Comparison of ENCODE assay signal across 1 cellular context in genomic region chr1:14929547-14930223, GRCh38.
TF ChIP-seq lines count a peak whose summit lies in the region.

No MANE protein-coding gene starts in this region.

TF ChIP-seq in K562, 482 proteins besides CTCF, POLR2A, EP300 and RAD21 (continued from another document):
- TF ChIP-seq, protein P1, sequence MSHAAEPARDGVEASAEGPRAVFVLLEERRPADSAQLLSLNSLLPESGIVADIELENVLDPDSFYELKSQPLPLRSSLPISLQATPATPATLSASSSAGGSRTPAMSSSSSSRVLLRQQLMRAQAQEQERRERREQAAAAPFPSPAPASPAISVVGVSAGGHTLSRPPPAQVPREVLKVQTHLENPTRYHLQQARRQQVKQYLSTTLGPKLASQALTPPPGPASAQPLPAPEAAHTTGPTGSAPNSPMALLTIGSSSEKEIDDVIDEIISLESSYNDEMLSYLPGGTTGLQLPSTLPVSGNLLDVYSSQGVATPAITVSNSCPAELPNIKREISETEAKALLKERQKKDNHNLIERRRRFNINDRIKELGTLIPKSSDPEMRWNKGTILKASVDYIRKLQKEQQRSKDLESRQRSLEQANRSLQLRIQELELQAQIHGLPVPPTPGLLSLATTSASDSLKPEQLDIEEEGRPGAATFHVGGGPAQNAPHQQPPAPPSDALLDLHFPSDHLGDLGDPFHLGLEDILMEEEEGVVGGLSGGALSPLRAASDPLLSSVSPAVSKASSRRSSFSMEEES (CRISPR knock-in tag; IDR thresholded peaks at IDR 0.05): no peak
